In the genomic region with DNA sequence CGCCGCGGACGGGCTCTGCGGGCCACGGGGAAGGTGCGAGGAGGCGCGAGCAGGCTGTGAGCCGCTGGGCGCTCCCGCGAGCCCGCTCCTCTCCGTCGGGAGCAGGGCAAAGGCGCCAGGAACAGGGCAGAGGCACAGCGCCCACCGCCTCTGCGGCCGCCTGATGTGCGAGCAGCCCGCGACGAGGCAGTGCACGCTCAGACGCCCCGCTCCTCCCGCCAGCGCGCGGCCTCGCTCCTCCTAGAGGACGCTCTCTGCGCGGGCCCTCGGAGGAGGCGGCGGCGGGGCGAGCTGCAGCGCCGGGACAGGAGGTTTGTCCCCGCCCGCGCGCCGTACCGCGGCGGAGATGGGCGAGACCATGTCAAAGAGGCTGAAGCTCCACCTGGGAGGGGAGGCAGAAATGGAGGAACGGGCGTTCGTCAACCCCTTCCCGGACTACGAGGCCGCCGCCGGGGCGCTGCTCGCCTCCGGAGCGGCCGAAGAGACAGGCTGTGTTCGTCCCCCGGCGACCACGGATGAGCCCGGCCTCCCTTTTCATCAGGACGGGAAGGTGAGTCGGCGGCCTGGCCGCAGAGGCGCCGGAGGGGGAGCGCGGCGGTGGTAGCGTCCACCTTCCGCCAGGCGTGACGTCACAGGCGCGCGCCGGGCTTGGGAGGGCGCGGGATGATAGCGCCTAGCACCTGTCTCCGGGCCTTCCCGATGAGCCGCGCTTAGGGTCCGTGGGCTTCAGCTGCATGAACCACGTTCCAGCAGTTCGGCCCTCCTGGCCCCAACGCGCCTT, we compare ENCODE assay signal across 1 cellular context.
TF ChIP-seq lines count a peak whose summit lies in the region.

No MANE protein-coding gene starts in this region.

TF ChIP-seq in HepG2, 621 proteins besides CTCF, POLR2A, EP300 and RAD21 (continued from another document and continues in another):
- TF ChIP-seq, protein P1, sequence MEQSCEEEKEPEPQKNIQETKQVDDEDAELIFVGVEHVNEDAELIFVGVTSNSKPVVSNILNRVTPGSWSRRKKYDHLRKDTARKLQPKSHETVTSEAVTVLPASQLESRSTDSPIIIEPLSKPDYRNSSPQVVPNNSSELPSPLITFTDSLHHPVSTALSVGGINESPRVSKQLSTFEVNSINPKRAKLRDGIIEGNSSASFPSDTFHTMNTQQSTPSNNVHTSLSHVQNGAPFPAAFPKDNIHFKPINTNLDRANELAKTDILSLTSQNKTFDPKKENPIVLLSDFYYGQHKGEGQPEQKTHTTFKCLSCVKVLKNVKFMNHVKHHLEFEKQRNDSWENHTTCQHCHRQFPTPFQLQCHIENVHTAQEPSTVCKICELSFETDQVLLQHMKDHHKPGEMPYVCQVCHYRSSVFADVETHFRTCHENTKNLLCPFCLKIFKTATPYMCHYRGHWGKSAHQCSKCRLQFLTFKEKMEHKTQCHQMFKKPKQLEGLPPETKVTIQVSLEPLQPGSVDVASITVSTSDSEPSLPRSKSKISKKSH (CRISPR knock-in tag; IDR thresholded peaks at IDR 0.05; ENCODE audit: borderline replicate concordance), result peak; percentile 78
- TF ChIP-seq SRF (IDR thresholded peaks at IDR 0.05; ENCODE audit: low read depth, low read length) (peak; percentile 71; the same call in 1 of the 2 replicates), SP140L (CRISPR knock-in tag; IDR thresholded peaks at IDR 0.05; ENCODE audit: borderline replicate concordance) (no peak), AGO2 (optimal IDR thresholded peaks at IDR 0.05; ENCODE audit: low read depth, low read length) (peak; percentile 90), MTF1 (CRISPR knock-in tag; IDR thresholded peaks at IDR 0.05) (no peak), ZKSCAN8 (CRISPR knock-in tag; IDR thresholded peaks at IDR 0.05; ENCODE audit: borderline replicate concordance) (no peak), ELF1 (CRISPR knock-in tag; IDR thresholded peaks at IDR 0.05) (peak; percentile 71), HHEX (CRISPR knock-in tag; IDR thresholded peaks at IDR 0.05) (no peak), SIN3B (IDR thresholded peaks at IDR 0.05; ENCODE audit: low read length) (peak; percentile 84; the same call in 1 of the 2 replicates), ZBTB8A (CRISPR knock-in tag; IDR thresholded peaks at IDR 0.05; ENCODE audit: borderline replicate concordance, low read depth) (0 out of 2 replicates have a peak, but pooled peaks have one; percentile 33), MTA1 (CRISPR knock-in tag; IDR thresholded peaks at IDR 0.05; ENCODE audit: borderline replicate concordance) (peak; percentile 84; the same call in 1 of the 2 replicates), CHD4 (IDR thresholded peaks at IDR 0.05; ENCODE audit: borderline replicate concordance, low read length) (no peak), ZEB1 (IDR thresholded peaks at IDR 0.05; ENCODE audit: insufficient replicate concordance, low read depth) (no peak), ZNF772 (CRISPR knock-in tag; IDR thresholded peaks at IDR 0.05) (peak; percentile 89), ZNF501 (CRISPR knock-in tag; IDR thresholded peaks at IDR 0.05) (peak; percentile 93), ZNF234 (CRISPR knock-in tag; conservative IDR thresholded peaks at IDR 0.05) (peak; percentile 89), ETV5 (CRISPR knock-in tag; IDR thresholded peaks at IDR 0.05; ENCODE audit: borderline replicate concordance) (peak; percentile 22; the same call in 1 of the 2 replicates), HNRNPK (IDR thresholded peaks at IDR 0.05; ENCODE audit: low read depth, low read length, poor library complexity, severe bottlenecking) (peak; percentile 35)
- TF ChIP-seq, protein P2, sequence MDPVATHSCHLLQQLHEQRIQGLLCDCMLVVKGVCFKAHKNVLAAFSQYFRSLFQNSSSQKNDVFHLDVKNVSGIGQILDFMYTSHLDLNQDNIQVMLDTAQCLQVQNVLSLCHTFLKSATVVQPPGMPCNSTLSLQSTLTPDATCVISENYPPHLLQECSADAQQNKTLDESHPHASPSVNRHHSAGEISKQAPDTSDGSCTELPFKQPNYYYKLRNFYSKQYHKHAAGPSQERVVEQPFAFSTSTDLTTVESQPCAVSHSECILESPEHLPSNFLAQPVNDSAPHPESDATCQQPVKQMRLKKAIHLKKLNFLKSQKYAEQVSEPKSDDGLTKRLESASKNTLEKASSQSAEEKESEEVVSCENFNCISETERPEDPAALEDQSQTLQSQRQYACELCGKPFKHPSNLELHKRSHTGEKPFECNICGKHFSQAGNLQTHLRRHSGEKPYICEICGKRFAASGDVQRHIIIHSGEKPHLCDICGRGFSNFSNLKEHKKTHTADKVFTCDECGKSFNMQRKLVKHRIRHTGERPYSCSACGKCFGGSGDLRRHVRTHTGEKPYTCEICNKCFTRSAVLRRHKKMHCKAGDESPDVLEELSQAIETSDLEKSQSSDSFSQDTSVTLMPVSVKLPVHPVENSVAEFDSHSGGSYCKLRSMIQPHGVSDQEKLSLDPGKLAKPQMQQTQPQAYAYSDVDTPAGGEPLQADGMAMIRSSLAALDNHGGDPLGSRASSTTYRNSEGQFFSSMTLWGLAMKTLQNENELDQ (CRISPR knock-in tag; IDR thresholded peaks at IDR 0.05; ENCODE audit: borderline replicate concordance), result no peak
- TF ChIP-seq, protein P3, sequence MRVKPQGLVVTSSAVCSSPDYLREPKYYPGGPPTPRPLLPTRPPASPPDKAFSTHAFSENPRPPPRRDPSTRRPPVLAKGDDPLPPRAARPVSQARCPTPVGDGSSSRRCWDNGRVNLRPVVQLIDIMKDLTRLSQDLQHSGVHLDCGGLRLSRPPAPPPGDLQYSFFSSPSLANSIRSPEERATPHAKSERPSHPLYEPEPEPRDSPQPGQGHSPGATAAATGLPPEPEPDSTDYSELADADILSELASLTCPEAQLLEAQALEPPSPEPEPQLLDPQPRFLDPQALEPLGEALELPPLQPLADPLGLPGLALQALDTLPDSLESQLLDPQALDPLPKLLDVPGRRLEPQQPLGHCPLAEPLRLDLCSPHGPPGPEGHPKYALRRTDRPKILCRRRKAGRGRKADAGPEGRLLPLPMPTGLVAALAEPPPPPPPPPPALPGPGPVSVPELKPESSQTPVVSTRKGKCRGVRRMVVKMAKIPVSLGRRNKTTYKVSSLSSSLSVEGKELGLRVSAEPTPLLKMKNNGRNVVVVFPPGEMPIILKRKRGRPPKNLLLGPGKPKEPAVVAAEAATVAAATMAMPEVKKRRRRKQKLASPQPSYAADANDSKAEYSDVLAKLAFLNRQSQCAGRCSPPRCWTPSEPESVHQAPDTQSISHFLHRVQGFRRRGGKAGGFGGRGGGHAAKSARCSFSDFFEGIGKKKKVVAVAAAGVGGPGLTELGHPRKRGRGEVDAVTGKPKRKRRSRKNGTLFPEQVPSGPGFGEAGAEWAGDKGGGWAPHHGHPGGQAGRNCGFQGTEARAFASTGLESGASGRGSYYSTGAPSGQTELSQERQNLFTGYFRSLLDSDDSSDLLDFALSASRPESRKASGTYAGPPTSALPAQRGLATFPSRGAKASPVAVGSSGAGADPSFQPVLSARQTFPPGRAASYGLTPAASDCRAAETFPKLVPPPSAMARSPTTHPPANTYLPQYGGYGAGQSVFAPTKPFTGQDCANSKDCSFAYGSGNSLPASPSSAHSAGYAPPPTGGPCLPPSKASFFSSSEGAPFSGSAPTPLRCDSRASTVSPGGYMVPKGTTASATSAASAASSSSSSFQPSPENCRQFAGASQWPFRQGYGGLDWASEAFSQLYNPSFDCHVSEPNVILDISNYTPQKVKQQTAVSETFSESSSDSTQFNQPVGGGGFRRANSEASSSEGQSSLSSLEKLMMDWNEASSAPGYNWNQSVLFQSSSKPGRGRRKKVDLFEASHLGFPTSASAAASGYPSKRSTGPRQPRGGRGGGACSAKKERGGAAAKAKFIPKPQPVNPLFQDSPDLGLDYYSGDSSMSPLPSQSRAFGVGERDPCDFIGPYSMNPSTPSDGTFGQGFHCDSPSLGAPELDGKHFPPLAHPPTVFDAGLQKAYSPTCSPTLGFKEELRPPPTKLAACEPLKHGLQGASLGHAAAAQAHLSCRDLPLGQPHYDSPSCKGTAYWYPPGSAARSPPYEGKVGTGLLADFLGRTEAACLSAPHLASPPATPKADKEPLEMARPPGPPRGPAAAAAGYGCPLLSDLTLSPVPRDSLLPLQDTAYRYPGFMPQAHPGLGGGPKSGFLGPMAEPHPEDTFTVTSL (CRISPR knock-in tag; IDR thresholded peaks at IDR 0.05; ENCODE audit: borderline replicate concordance), result no peak; the same call in 1 of the 2 replicates
- TF ChIP-seq, protein P4, sequence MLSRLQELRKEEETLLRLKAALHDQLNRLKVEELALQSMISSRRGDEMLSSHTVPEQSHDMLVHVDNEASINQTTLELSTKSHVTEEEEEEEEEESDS (CRISPR knock-in tag; IDR thresholded peaks at IDR 0.05; ENCODE audit: borderline replicate concordance), result no peak
- TF ChIP-seq, protein P5, sequence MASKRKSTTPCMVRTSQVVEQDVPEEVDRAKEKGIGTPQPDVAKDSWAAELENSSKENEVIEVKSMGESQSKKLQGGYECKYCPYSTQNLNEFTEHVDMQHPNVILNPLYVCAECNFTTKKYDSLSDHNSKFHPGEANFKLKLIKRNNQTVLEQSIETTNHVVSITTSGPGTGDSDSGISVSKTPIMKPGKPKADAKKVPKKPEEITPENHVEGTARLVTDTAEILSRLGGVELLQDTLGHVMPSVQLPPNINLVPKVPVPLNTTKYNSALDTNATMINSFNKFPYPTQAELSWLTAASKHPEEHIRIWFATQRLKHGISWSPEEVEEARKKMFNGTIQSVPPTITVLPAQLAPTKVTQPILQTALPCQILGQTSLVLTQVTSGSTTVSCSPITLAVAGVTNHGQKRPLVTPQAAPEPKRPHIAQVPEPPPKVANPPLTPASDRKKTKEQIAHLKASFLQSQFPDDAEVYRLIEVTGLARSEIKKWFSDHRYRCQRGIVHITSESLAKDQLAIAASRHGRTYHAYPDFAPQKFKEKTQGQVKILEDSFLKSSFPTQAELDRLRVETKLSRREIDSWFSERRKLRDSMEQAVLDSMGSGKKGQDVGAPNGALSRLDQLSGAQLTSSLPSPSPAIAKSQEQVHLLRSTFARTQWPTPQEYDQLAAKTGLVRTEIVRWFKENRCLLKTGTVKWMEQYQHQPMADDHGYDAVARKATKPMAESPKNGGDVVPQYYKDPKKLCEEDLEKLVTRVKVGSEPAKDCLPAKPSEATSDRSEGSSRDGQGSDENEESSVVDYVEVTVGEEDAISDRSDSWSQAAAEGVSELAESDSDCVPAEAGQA (IDR thresholded peaks at IDR 0.05; ENCODE audit: low read depth), result peak; percentile 86
- TF ChIP-seq, protein P5 (CRISPR knock-in tag; IDR thresholded peaks at IDR 0.05; ENCODE audit: borderline replicate concordance), result peak; percentile 72; the same call in 1 of the 2 replicates
- TF ChIP-seq, protein P6, sequence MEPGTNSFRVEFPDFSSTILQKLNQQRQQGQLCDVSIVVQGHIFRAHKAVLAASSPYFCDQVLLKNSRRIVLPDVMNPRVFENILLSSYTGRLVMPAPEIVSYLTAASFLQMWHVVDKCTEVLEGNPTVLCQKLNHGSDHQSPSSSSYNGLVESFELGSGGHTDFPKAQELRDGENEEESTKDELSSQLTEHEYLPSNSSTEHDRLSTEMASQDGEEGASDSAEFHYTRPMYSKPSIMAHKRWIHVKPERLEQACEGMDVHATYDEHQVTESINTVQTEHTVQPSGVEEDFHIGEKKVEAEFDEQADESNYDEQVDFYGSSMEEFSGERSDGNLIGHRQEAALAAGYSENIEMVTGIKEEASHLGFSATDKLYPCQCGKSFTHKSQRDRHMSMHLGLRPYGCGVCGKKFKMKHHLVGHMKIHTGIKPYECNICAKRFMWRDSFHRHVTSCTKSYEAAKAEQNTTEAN (CRISPR knock-in tag; conservative IDR thresholded peaks at IDR 0.05), result peak; percentile 44; the same call in 1 of the 2 replicates
- TF ChIP-seq, protein P7, sequence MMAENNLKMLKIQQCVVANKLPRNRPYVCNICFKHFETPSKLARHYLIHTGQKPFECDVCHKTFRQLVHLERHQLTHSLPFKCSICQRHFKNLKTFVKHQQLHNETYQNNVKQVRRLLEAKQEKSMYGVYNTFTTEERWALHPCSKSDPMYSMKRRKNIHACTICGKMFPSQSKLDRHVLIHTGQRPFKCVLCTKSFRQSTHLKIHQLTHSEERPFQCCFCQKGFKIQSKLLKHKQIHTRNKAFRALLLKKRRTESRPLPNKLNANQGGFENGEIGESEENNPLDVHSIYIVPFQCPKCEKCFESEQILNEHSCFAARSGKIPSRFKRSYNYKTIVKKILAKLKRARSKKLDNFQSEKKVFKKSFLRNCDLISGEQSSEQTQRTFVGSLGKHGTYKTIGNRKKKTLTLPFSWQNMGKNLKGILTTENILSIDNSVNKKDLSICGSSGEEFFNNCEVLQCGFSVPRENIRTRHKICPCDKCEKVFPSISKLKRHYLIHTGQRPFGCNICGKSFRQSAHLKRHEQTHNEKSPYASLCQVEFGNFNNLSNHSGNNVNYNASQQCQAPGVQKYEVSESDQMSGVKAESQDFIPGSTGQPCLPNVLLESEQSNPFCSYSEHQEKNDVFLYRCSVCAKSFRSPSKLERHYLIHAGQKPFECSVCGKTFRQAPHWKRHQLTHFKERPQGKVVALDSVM (CRISPR knock-in tag; IDR thresholded peaks at IDR 0.05), result peak; percentile 84
- TF ChIP-seq, protein P8, sequence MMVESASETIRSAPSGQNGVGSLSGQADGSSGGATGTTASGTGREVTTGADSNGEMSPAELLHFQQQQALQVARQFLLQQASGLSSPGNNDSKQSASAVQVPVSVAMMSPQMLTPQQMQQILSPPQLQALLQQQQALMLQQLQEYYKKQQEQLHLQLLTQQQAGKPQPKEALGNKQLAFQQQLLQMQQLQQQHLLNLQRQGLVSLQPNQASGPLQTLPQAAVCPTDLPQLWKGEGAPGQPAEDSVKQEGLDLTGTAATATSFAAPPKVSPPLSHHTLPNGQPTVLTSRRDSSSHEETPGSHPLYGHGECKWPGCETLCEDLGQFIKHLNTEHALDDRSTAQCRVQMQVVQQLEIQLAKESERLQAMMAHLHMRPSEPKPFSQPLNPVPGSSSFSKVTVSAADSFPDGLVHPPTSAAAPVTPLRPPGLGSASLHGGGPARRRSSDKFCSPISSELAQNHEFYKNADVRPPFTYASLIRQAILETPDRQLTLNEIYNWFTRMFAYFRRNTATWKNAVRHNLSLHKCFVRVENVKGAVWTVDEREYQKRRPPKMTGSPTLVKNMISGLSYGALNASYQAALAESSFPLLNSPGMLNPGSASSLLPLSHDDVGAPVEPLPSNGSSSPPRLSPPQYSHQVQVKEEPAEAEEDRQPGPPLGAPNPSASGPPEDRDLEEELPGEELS (CRISPR knock-in tag; IDR thresholded peaks at IDR 0.05), result no peak; the same call in 1 of the 2 replicates
